In genomic region chr13:49731766-49732165, GRCh38 we compare ENCODE assay signal across 16 cellular contexts. TPM values are rescaled to one million over a fixed set of nuclear protein-coding genes. Genes with fewer than 3 reads are reported as not detected.
DNase-seq lines count a peak whose midpoint lies in the region; ATAC-seq, FAIRE-seq and TF ChIP-seq lines count a peak whose summit lies in the region.
"Had no signal": no experiment of that assay in that cellular context is flagged by ENCODE, and none has a peak within 500 bp of the region (broad histone marks: within the 10 kb centered on the region; RNA-seq: fewer than 3 reads in every experiment).

No MANE protein-coding gene starts in this region.

- H3K79me2 ChIP-seq in HCT116 (ENCODE audit: insufficient read depth, low read length) (0 out of 2 replicates have a peak, but pooled peaks cover 4% of the 10 kb centered on the region), mammary epithelial cell (ENCODE audit: insufficient read depth, low read length) (no peaks in the 10 kb centered on the region)

- no peaks in the 10 kb centered on the region for H3K27me3 ChIP-seq in HCT116 (ENCODE audit: insufficient read depth, low read length)
- H3K27me3 ChIP-seq in mammary epithelial cell (ENCODE audit: insufficient read depth, low read length): no peaks in the 10 kb centered on the region
- H3K27me3 ChIP-seq: foreskin keratinocyte, upper lobe of left lung had no signal

- in situ Hi-C loops in mammary epithelial cell (cut with MboI; ENCODE audit: low sequenced_read_pairs in 2 of 2): no loop called here

- H3K4me2 ChIP-seq in A549 (peak overlapping the region; percentile 28; the same call in 1 of the 3 replicates), HCT116 (ENCODE audit: low read length) (no peak overlapping the region), mammary epithelial cell (ENCODE audit: insufficient read depth, low read depth, low read length) (no peak overlapping the region)

- RAD21 ChIA-PET in HCT116 (lab: Charles Lee; ENCODE audit: low non-redundant PET in 1 of 2, low total read pairs in 2 of 2, uncharacterized antibody in 2 of 2, unreplicated experiment in 2 of 2): no interaction called here

- H4K20me1 ChIP-seq in HCT116 (ENCODE audit: insufficient read depth) (no peaks in the 10 kb centered on the region), mammary epithelial cell (ENCODE audit: insufficient read depth, low read length) (no peaks in the 10 kb centered on the region)

- TF ChIP-seq POLR2A in A549 (IDR thresholded peaks at IDR 0.05; ENCODE audit: low read length) (no peak), HCT116 (IDR thresholded peaks at IDR 0.05; ENCODE audit: borderline replicate concordance, extremely low read depth, insufficient read depth, insufficient read length) (no peak)

- no peak for TF ChIP-seq EP300 in A549 (IDR thresholded peaks at IDR 0.05)

- CTCF ChIA-PET in A549 (lab: Yijun Ruan, JAX) (no interaction called here), HCT116 (lab: Charles Lee) (no interaction called here), mammary epithelial cell (lab: Charles Lee; ENCODE audit: low non-redundant PET) (no interaction called here)

- no peaks in the 10 kb centered on the region for H3K9me2 ChIP-seq in HCT116 (ENCODE audit: insufficient read depth)

- dilution Hi-C loops in mammary epithelial cell (cut with HindIII; ENCODE audit: low sequenced_read_pairs): no loop called here

- H2AFZ ChIP-seq in HCT116 (ENCODE audit: low read depth, low read length, poor library complexity, severe bottlenecking): no peak overlapping the region
- H2AFZ ChIP-seq in mammary epithelial cell (ENCODE audit: low read depth, low read length): no peak overlapping the region

- H3K9ac ChIP-seq in HCT116 (ENCODE audit: low read length) (no peak overlapping the region), mammary epithelial cell (ENCODE audit: insufficient read depth, low read length) (no peak overlapping the region)

- H3K4me1 ChIP-seq in A549: peaks cover 15% of the 10 kb centered on the region
- peaks cover 0 to 4% of the 10 kb centered on the region in 2 experiments; a peak in 1 of 4 replicates for H3K4me1 ChIP-seq in HCT116 (ENCODE audit: control insufficient read depth in 1 of 2, insufficient read depth in 2 of 2, low read length in 2 of 2)
- H3K4me1 ChIP-seq in mammary epithelial cell (ENCODE audit: insufficient read depth, low read length): no peaks in the 10 kb centered on the region
- H3K4me1 ChIP-seq: upper lobe of left lung had no signal

- H3K27ac ChIP-seq in A549 (no peak overlapping the region), HCT116 (ENCODE audit: low read depth, low read length) (no peak overlapping the region), mammary epithelial cell (ENCODE audit: insufficient read depth, low read depth, low read length) (no peak overlapping the region)
- H3K27ac ChIP-seq: upper lobe of left lung had no signal

- POLR2A ChIA-PET in A549 (lab: Yijun Ruan, JAX) (no interaction called here), HCT116 (lab: Charles Lee) (no interaction called here)

- intact Hi-C loops in HCT116 (cut with micrococcal nuclease) (no loop called here), mammary epithelial cell (cut with micrococcal nuclease) (no loop called here)

- TF ChIP-seq RAD21 in A549 (conservative IDR thresholded peaks at IDR 0.05 in 1 of 2, IDR thresholded peaks at IDR 0.05 in 1 of 2) (no peak), HCT116 (IDR thresholded peaks at IDR 0.05; ENCODE audit: low read depth) (no peak)

- H3K36me3 ChIP-seq in HCT116 (ENCODE audit: control insufficient read depth in 1 of 2, insufficient read depth in 2 of 2, low read length in 2 of 2) (peaks cover 4 to 7% of the 10 kb centered on the region in 2 experiments; a peak in 2 of 4 replicates), mammary epithelial cell (ENCODE audit: insufficient read depth, low read length) (peaks cover 5% of the 10 kb centered on the region)

- FAIRE-seq in A549 (lab: Jason Lieb, UNC): no peak
- FAIRE-seq: H1 had no signal

- H3K9me3 ChIP-seq in A549 (no peaks in the 10 kb centered on the region), HCT116 (ENCODE audit: control insufficient read depth in 1 of 2, insufficient read depth in 1 of 2, low read depth in 1 of 2, low read length in 2 of 2) (no peaks in the 10 kb centered on the region), mammary epithelial cell (replicated peaks; ENCODE audit: insufficient read depth, low read length) (no peaks in the 10 kb centered on the region)
- H3K9me3 ChIP-seq: upper lobe of left lung had no signal

- BruUV-seq in HCT116 (replicated peaks; lab: Mats Ljungman, UMichigan): TSS peak; percentile 36
- BruUV-seq in mammary epithelial cell (replicated peaks; lab: Mats Ljungman, UMichigan): no TSS peak

- ATAC-seq in A549: no peak
- no peak for ATAC-seq in HCT116
- ATAC-seq in HG02798 (IDR thresholded peaks at IDR 0.05; ENCODE audit: poor library complexity, unreplicated experiment): no peak
- no peak for ATAC-seq in HG03025 (IDR thresholded peaks at IDR 0.05; ENCODE audit: low FRiP score, unreplicated experiment)
- ATAC-seq: foreskin keratinocyte had no signal

- H3K4me3 ChIP-seq in A549 (no peak overlapping the region), HCT116 (replicated peaks in 1 of 2; ENCODE audit: low read depth in 1 of 2, low read length in 2 of 2) (no peak overlapping the region), mammary epithelial cell (replicated peaks in 1 of 3; ENCODE audit: insufficient read depth in 1 of 3, low read depth in 2 of 3, low read length in 3 of 3) (no peak overlapping the region)
- H3K4me3 ChIP-seq: upper lobe of left lung had no signal

- TF ChIP-seq CTCF in A549 (IDR thresholded peaks at IDR 0.05) (no peak), HCT116 (IDR thresholded peaks at IDR 0.05 in 2 of 3, conservative IDR thresholded peaks at IDR 0.05 in 1 of 3; ENCODE audit: borderline replicate concordance in 1 of 3, insufficient read depth in 1 of 3, low read depth in 2 of 3, low read length in 2 of 3) (no peak), mammary epithelial cell (conservative IDR thresholded peaks at IDR 0.05 in 1 of 2, IDR thresholded peaks at IDR 0.05 in 1 of 2; ENCODE audit: extremely low read depth in 1 of 2, insufficient read depth in 1 of 2, low read depth in 1 of 2, low read length in 2 of 2) (no peak)

- no peak for DNase-seq in A549 (ENCODE audit: low read depth in 1 of 2, low spot score in 1 of 2)
- DNase-seq in HCT116 (ENCODE audit: low read depth, low spot score): no peak
- peak; percentile 34 for DNase-seq in mammary epithelial cell
- peak; percentile 85 for DNase-seq in iris pigment epithelial cell (ENCODE audit: low read depth)
- no peak for DNase-seq in NCI-H526 (lab: John Stamatoyannopoulos, UW)
- no peak for DNase-seq in activated CD4-positive, alpha-beta T cell treated with anti-CD3 and anti-CD28 coated beads, Interleukin-2, amount 50 U/mL, for 1 hour
- DNase-seq: activated CD4-positive, alpha-beta memory T cell treated with anti-CD3 and anti-CD28 coated beads for 36 hours; DND-41; NCI-H1092 treated with DMSO at 0.1 percent for 48 hours; nephron progenitor cell; RPMI8226; upper lobe of left lung had no signal

TF ChIP-seq in A549, 52 proteins besides CTCF, POLR2A, EP300 and RAD21:
- TF ChIP-seq CHD4 (IDR thresholded peaks at IDR 0.05; ENCODE audit: borderline replicate concordance): no peak

TF ChIP-seq in HCT116, 20 proteins besides CTCF, POLR2A, EP300 and RAD21 (continues in another document):
- TF ChIP-seq ZBTB33 (IDR thresholded peaks at IDR 0.05; ENCODE audit: extremely low read depth, insufficient replicate concordance, low read length) (no peak), FOSL1 (IDR thresholded peaks at IDR 0.05; ENCODE audit: low read depth) (no peak), CEBPB (IDR thresholded peaks at IDR 0.05; ENCODE audit: low read depth) (no peak), POLR2AphosphoS5 (IDR thresholded peaks at IDR 0.05; ENCODE audit: low read depth, low read length) (no peak), SIN3A (IDR thresholded peaks at IDR 0.05; ENCODE audit: low read depth) (no peak), MAX (IDR thresholded peaks at IDR 0.05) (no peak), ELF1 (IDR thresholded peaks at IDR 0.05; ENCODE audit: borderline replicate concordance, low read depth) (no peak), EZH2 (IDR thresholded peaks at IDR 0.05) (no peak), TCF7L2 (IDR thresholded peaks at IDR 0.05; ENCODE audit: borderline replicate concordance, extremely low read depth, insufficient read depth, insufficient read length) (no peak), ATF3 (IDR thresholded peaks at IDR 0.05) (no peak), SRF (IDR thresholded peaks at IDR 0.05; ENCODE audit: low read depth) (no peak), SP1 (IDR thresholded peaks at IDR 0.05; ENCODE audit: low read depth) (no peak)

RNA-seq across cellular contexts. Expression of gene EBPL, which starts 40.5 kb away (rescaled TPM):
- polyA plus RNA-seq in A549 (2011; rRNA removed) (94.4 and 95.0 TPM in 2 replicates), A549 (2017; fragmentation: RNase III; extraction: RNeasy Plus Mini Kit Qiagen cat#74134 plus additional on column Dnase treatment) (51.8 to 56.7 TPM (median 53.1 TPM) in 3 replicates), mammary epithelial cell (75.7 TPM)
- polyA plus RNA-seq in A549 (2012; cell fraction: cytosol; rRNA removed): 104 and 121 TPM in 2 replicates
- 57.5 and 70.9 TPM in 2 replicates for polyA plus RNA-seq in A549 (2012; cell fraction: nucleus; rRNA removed)
- polyA minus RNA-seq in A549 (2011; rRNA and poly(A)+ RNA removed): 22.4 and 24.4 TPM in 2 replicates
- total RNA-seq in HCT116 (2021; ENCODE audit: unreplicated experiment) (73.2 TPM), mammary epithelial cell (10 to 100 TPM; 26.7 to 46.1 TPM)
- 30.9 and 44.8 TPM in 2 replicates for polyA plus RNA-seq in HCT116 (2012)
- 44.6 TPM for polyA minus RNA-seq in mammary epithelial cell

Comparison
In these comparisons a context has a peak if more than half of its experiments do, and no peak if none do; other contexts are left out.
1. DNase-seq: peak in mammary epithelial cell (single experiment) and iris pigment epithelial cell (single experiment); none in A549 (0 of 2), HCT116 (single experiment), NCI-H526 (0 of 2) and activated CD4-positive, alpha-beta T cell treated with anti-CD3 and anti-CD28 coated beads, Interleukin-2, amount 50 U/mL, for 1 hour (single experiment).